Comparison of ENCODE assay signal across 5 cellular contexts in the genomic region with DNA sequence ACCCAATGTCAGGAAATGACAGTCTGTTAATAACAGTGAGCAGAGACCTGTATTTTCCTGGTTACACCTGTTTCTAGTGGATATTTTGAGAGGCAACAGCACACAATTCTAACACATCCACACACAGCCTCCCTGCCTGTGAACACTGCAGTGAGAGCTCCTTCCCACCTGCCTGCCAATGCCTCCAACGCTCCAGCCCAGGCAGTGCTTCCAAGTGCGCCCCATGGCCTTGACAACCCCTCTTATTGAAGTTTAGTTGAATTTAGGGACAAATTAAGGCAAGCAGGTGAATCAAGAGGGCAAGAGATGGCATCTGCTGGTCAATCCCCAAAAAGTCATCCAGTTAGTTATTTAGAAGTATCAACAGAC. TPM values are rescaled to one million over a fixed set of nuclear protein-coding genes. Genes with fewer than 3 reads are reported as not detected.
A peak's percentile ranks its signal among the peaks of the same experiment; 100 is the strongest.
DNase-seq lines count a peak whose midpoint lies in the region; TF ChIP-seq lines count a peak whose summit lies in the region.

No MANE protein-coding gene starts in this region.

- H3K4me3 ChIP-seq in OCI-LY7 (ENCODE audit: low read depth, low read length, poor library complexity, severe bottlenecking) (peak overlapping the region; percentile 14), smooth muscle cell (no peak overlapping the region)

- H3K4me1 Mint-ChIP-seq in chondrocyte (ENCODE audit: low read depth) = peaks cover 35% of the 10 kb centered on the region

- TF ChIP-seq CTCF in OCI-LY7 (conservative IDR thresholded peaks at IDR 0.05; ENCODE audit: low read length) (no peak), chondrocyte (IDR thresholded peaks at IDR 0.05) (no peak), smooth muscle cell (IDR thresholded peaks at IDR 0.05; ENCODE audit: borderline replicate concordance, insufficient read depth, poor library complexity, severe bottlenecking) (no peak)

- no peaks in the 10 kb centered on the region for H3K9me3 ChIP-seq in OCI-LY7 (ENCODE audit: low read length)
- H3K9me3 ChIP-seq in smooth muscle cell (replicated peaks; ENCODE audit: low read depth) = no peaks in the 10 kb centered on the region

- CTCF ChIA-PET in OCI-LY7 (lab: Charles Lee; ENCODE audit: unreplicated experiment) = interaction anchor here (1.4 kb wide), 1 partner anchor 158 kb away, joined by 5 read pairs; no protein-coding TSS in a partner anchor

- intact Hi-C loops in OCI-LY7 (cut with micrococcal nuclease; ENCODE audit: unreplicated experiment) = no loop called here

- peaks cover 31% of the 10 kb centered on the region for H3F3A ChIP-seq in smooth muscle cell (ENCODE audit: low read depth)

- H2AFZ ChIP-seq in OCI-LY7 (ENCODE audit: low read length) (no peak overlapping the region), smooth muscle cell (ENCODE audit: low read depth) (no peak overlapping the region)

- no peak overlapping the region for H3K4me3 Mint-ChIP-seq in chondrocyte (ENCODE audit: unreplicated experiment)

- H3K27me3 ChIP-seq in smooth muscle cell (ENCODE audit: low read depth) = no peaks in the 10 kb centered on the region

- no peaks in the 10 kb centered on the region for H3K27me3 Mint-ChIP-seq in chondrocyte (ENCODE audit: low read depth)

- peak overlapping the region; percentile 35 for H3K9ac ChIP-seq in smooth muscle cell (ENCODE audit: low read depth)

- POLR2A ChIA-PET in OCI-LY7 (lab: Charles Lee) = no interaction called here

- H3K36me3 Mint-ChIP-seq in chondrocyte (ENCODE audit: low read depth) = peaks cover 35% of the 10 kb centered on the region

- 0 out of 2 replicates have a peak, but pooled peaks cover 3% of the 10 kb centered on the region for H3K79me2 ChIP-seq in OCI-LY7 (ENCODE audit: insufficient read depth, low read depth, low read length)
- no peaks in the 10 kb centered on the region for H3K79me2 ChIP-seq in smooth muscle cell (ENCODE audit: low read depth)

- H4K20me1 ChIP-seq in OCI-LY7 (ENCODE audit: insufficient read depth, low read length) = no peaks in the 10 kb centered on the region; the same call in 1 of the 2 replicates
- peaks cover 84% of the 10 kb centered on the region for H4K20me1 ChIP-seq in smooth muscle cell (ENCODE audit: low read depth)

- peak overlapping the region; percentile 47 for H3K27ac ChIP-seq in OCI-LY7 (ENCODE audit: low read depth, low read length, poor library complexity, severe bottlenecking)
- H3K27ac ChIP-seq in smooth muscle cell (ENCODE audit: low read depth) = peak overlapping the region; percentile 100

- peaks cover 71% of the 10 kb centered on the region for H3K36me3 ChIP-seq in OCI-LY7 (ENCODE audit: insufficient read depth, low read length)
- H3K36me3 ChIP-seq in smooth muscle cell (ENCODE audit: low read depth) = peaks cover 8% of the 10 kb centered on the region

- H3K27ac Mint-ChIP-seq in chondrocyte (ENCODE audit: unreplicated experiment) = peak overlapping the region; percentile 90

- peaks cover 23% of the 10 kb centered on the region for H3K4me1 ChIP-seq in OCI-LY7 (ENCODE audit: insufficient read depth, low read length, poor library complexity, severe bottlenecking)
- H3K4me1 ChIP-seq in smooth muscle cell (ENCODE audit: low read depth) = peaks cover 14% of the 10 kb centered on the region

- DNase-seq in OCI-LY7 (ENCODE audit: low spot score) (no peak), chondrocyte (ENCODE audit: low spot score) (no peak), smooth muscle cell (lab: John Stamatoyannopoulos, UW; ENCODE audit: unreplicated experiment) (no peak), NCI-H1092 (lab: John Stamatoyannopoulos, UW) (no peak), activated gamma-delta T cell (lab: John Stamatoyannopoulos, UW) (no peak)

- no peaks in the 10 kb centered on the region for H3K9me3 Mint-ChIP-seq in chondrocyte (ENCODE audit: low read depth)

- H3K4me2 ChIP-seq in OCI-LY7 (ENCODE audit: low read length) (peak overlapping the region; percentile 70), smooth muscle cell (peak overlapping the region; percentile 22)

- H3K9me2 ChIP-seq in OCI-LY7 (ENCODE audit: insufficient read depth, low read length) = no peaks in the 10 kb centered on the region

- 95% methylated on average over 2 of the region's 2 CpGs for WGBS in smooth muscle cell (ENCODE audit: low lambda C conversion rate)

- BruUV-seq in OCI-LY7 (replicated peaks; lab: Mats Ljungman, UMichigan) = no TSS peak

RNA-seq across cellular contexts. Expression of a gene that starts 4.7 kb away (rescaled TPM):
- total RNA-seq in OCI-LY7 (2014; rRNA removed; shearing (Covaris generic)) = 1.1 and 1.6 TPM in 2 replicates
- total RNA-seq in OCI-LY7 (2022) (4.9 and 5.3 TPM in 2 replicates), chondrocyte (141 to 200 TPM (median 197 TPM) in 3 replicates), smooth muscle cell (131 and 134 TPM in 2 replicates)
- polyA plus RNA-seq in smooth muscle cell = 157 and 158 TPM in 2 replicates

RNA-seq across cellular contexts. Expression of a gene that starts 11.0 kb away (rescaled TPM):
- total RNA-seq in OCI-LY7 (2014; rRNA removed; shearing (Covaris generic)) = 39.9 and 41.2 TPM in 2 replicates
- total RNA-seq in OCI-LY7 (2022) (46.0 and 71.2 TPM in 2 replicates), chondrocyte (22.4 to 27.2 TPM (median 25.0 TPM) in 3 replicates), smooth muscle cell (32.0 and 32.7 TPM in 2 replicates)
- polyA plus RNA-seq in smooth muscle cell = 52.3 and 54.7 TPM in 2 replicates

RNA-seq across cellular contexts. Expression of a gene that starts 11.2 kb away (rescaled TPM):
- 91.8 and 93.7 TPM in 2 replicates for total RNA-seq in OCI-LY7 (2014; rRNA removed; shearing (Covaris generic))
- total RNA-seq in OCI-LY7 (2022) (82.7 and 102 TPM in 2 replicates), chondrocyte (24.3 to 28.4 TPM (median 27.0 TPM) in 3 replicates), smooth muscle cell (28.2 and 32.5 TPM in 2 replicates)
- 46.2 and 47.1 TPM in 2 replicates for polyA plus RNA-seq in smooth muscle cell

RNA-seq across cellular contexts. Expression of a gene that starts 21.7 kb away (rescaled TPM):
- 1,143 and 2,207 TPM in 2 replicates for total RNA-seq in OCI-LY7 (2014; rRNA removed; shearing (Covaris generic))
- total RNA-seq in OCI-LY7 (2022) = 619 and 683 TPM in 2 replicates
- total RNA-seq in chondrocyte = 94.4 to 183 TPM (median 95.2 TPM) in 3 replicates
- total RNA-seq in smooth muscle cell = 166 and 182 TPM in 2 replicates
- 109 and 110 TPM in 2 replicates for polyA plus RNA-seq in smooth muscle cell

RNA-seq across cellular contexts. Expression of a gene that starts 22.5 kb away (rescaled TPM):
- total RNA-seq in OCI-LY7 (2014; rRNA removed; shearing (Covaris generic)) = 52.6 and 55.1 TPM in 2 replicates
- total RNA-seq in OCI-LY7 (2022) (63.1 and 68.4 TPM in 2 replicates), chondrocyte (30.3 to 33.6 TPM (median 31.1 TPM) in 3 replicates), smooth muscle cell (56.6 and 58.6 TPM in 2 replicates)
- 28.1 and 31.9 TPM in 2 replicates for polyA plus RNA-seq in smooth muscle cell

Comparison
In these comparisons a context has a peak if more than half of its experiments do, and no peak if none do; other contexts are left out.
1. RNA of a gene that starts 4.7 kb away (total RNA-seq): 141 to 200 TPM in chondrocyte and 131 to 134 TPM in smooth muscle cell; 1.1 to 5.3 TPM in OCI-LY7; every median in the first group is over 10 times any median in the second.